ENCODE assay signal across 11 cellular contexts in the genomic region with DNA sequence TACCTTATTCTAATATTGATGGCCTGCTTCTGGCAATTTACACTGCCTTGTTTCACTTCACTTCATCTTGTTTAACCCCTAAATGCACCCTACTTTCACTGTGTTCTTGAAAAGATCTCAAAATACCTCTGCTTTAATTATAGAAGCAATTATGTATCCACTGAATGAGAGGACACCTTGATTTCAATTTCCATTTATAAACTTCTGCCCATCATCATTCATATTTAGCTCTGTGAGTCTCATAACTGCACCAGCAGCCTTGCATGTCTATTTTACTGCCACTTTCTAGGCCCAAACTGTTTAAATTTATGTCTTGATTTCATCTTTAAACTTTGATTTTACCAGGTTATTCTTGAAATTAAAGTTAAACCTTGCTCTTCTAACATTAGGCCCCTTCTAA. TPM values are rescaled to one million over a fixed set of nuclear protein-coding genes. Genes with fewer than 3 reads are reported as not detected.
DNase-seq lines count a peak whose midpoint lies in the region; ATAC-seq, FAIRE-seq and TF ChIP-seq lines count a peak whose summit lies in the region.
"Had no signal": no experiment of that assay in that cellular context is flagged by ENCODE, and none has a peak within 500 bp of the region (broad histone marks: within the 10 kb centered on the region; RNA-seq: fewer than 3 reads in every experiment).

No MANE protein-coding gene starts in this region.

- peak overlapping the region; percentile 39; the same call in 1 of the 2 replicates for H3K27ac ChIP-seq in BLaER1
- H3K27ac ChIP-seq in astrocyte (ENCODE audit: low read depth, low read length): no peak overlapping the region

- H2AFZ ChIP-seq in astrocyte (ENCODE audit: low read depth, low read length): no peak overlapping the region

- H3K27me3 Mint-ChIP-seq in astrocyte (ENCODE audit: low read depth, unreplicated experiment): no peaks in the 10 kb centered on the region

- H3K4me3 ChIP-seq in BLaER1 (no peak overlapping the region), astrocyte (ENCODE audit: insufficient read depth, low read depth, low read length) (no peak overlapping the region), mucosa of stomach (ENCODE audit: low read length) (no peak overlapping the region)

- H3K9me3 ChIP-seq in BLaER1 (no peaks in the 10 kb centered on the region), astrocyte (ENCODE audit: insufficient read depth, low read depth, low read length) (no peaks in the 10 kb centered on the region), mucosa of stomach (ENCODE audit: control insufficient read depth, low read length) (no peaks in the 10 kb centered on the region)

- H3K4me1 ChIP-seq in BLaER1 (peaks cover 23% of the 10 kb centered on the region), astrocyte (ENCODE audit: insufficient read depth, low read length) (peaks cover 7% of the 10 kb centered on the region), mucosa of stomach (ENCODE audit: control insufficient read depth, insufficient read depth, low read length) (peaks cover 34% of the 10 kb centered on the region)

- H3K9ac ChIP-seq in BLaER1 (no peak overlapping the region; the same call in 1 of the 2 replicates), astrocyte (ENCODE audit: low read length) (no peak overlapping the region), mucosa of stomach (ENCODE audit: low read length) (peak overlapping the region; percentile 61)

- DNase-seq in astrocyte (ENCODE audit: low read depth) (no peak), DMS 273 (lab: John Stamatoyannopoulos, UW; ENCODE audit: unreplicated experiment) (no peak)
- DNase-seq: effector memory CD4-positive, alpha-beta T cell; NCI-H1105 treated with DMSO at 0.1 percent for 48 hours; stimulated activated CD4-positive, alpha-beta T cell treated with anti-CD3 and anti-CD28 coated beads, Interleukin-1b, Interleukin-23, amount 100 ng/mL, for 48 hours had no signal

- H3K9me3 Mint-ChIP-seq in astrocyte (ENCODE audit: unreplicated experiment): no peaks in the 10 kb centered on the region

- H3K79me2 ChIP-seq in astrocyte (ENCODE audit: insufficient read depth, low read length): peaks cover 36% of the 10 kb centered on the region

- TF ChIP-seq CTCF in astrocyte (IDR thresholded peaks at IDR 0.05; ENCODE audit: insufficient read depth, low read depth, low read length): no peak

- H3K27me3 ChIP-seq in BLaER1: no peaks in the 10 kb centered on the region
- no peaks in the 10 kb centered on the region for H3K27me3 ChIP-seq in astrocyte (ENCODE audit: insufficient read depth, low read length)
- no peaks in the 10 kb centered on the region for H3K27me3 ChIP-seq in mucosa of stomach (ENCODE audit: control insufficient read depth, insufficient read depth, low read length)

- H3K36me3 ChIP-seq in BLaER1 (peaks cover 66% of the 10 kb centered on the region), astrocyte (ENCODE audit: insufficient read depth, low read length) (peaks cover 12% of the 10 kb centered on the region), mucosa of stomach (ENCODE audit: control insufficient read depth, insufficient read depth, low read length) (no peaks in the 10 kb centered on the region)

- H4K20me1 ChIP-seq in BLaER1: peaks cover 72% of the 10 kb centered on the region
- H4K20me1 ChIP-seq in astrocyte (ENCODE audit: insufficient read depth, low read length): peaks cover 50% of the 10 kb centered on the region

- H3K36me3 Mint-ChIP-seq in astrocyte (ENCODE audit: low read depth, unreplicated experiment): peaks cover 10% of the 10 kb centered on the region

- peak overlapping the region; percentile 2 for H3K27ac Mint-ChIP-seq in astrocyte (ENCODE audit: unreplicated experiment)

- H3K4me2 ChIP-seq in BLaER1 (peak overlapping the region; percentile 53), astrocyte (ENCODE audit: low read length) (peak overlapping the region; percentile 11)

- ATAC-seq in GM21529 (IDR thresholded peaks at IDR 0.05; ENCODE audit: unreplicated experiment) (peak; percentile 9), GM21786 (IDR thresholded peaks at IDR 0.05; ENCODE audit: unreplicated experiment) (no peak), HG02884 (IDR thresholded peaks at IDR 0.05; ENCODE audit: unreplicated experiment) (no peak), GM18517 (IDR thresholded peaks at IDR 0.05; ENCODE audit: unreplicated experiment) (no peak)

- no peak overlapping the region for H3K4me3 Mint-ChIP-seq in astrocyte (ENCODE audit: unreplicated experiment)

- H3K4me1 Mint-ChIP-seq in astrocyte (ENCODE audit: low read depth, unreplicated experiment): peaks cover 17% of the 10 kb centered on the region

- no peak for FAIRE-seq in astrocyte (lab: Jason Lieb, UNC)

RNA-seq across cellular contexts. Expression of gene DNAAF2, which starts 7.1 kb away (rescaled TPM):
- total RNA-seq in astrocyte: 8.7 and 10.7 TPM in 2 replicates

RNA-seq across cellular contexts. Expression of gene MGAT2, which starts 21.6 kb away (rescaled TPM):
- 55.5 and 56.0 TPM in 2 replicates for total RNA-seq in astrocyte

RNA-seq across cellular contexts. Expression of gene RPL36AL, which starts 21.7 kb away (rescaled TPM):
- total RNA-seq in astrocyte: 166 and 194 TPM in 2 replicates

RNA-seq across cellular contexts. Expression of gene LRR1, which starts 43.4 kb away (rescaled TPM):
- total RNA-seq in astrocyte: 9.9 and 10.0 TPM in 2 replicates

RNA-seq across cellular contexts. Expression of gene POLE2, which starts 45.9 kb away (rescaled TPM):
- total RNA-seq in astrocyte: 2.0 and 3.0 TPM in 2 replicates
